In the genomic region with DNA sequence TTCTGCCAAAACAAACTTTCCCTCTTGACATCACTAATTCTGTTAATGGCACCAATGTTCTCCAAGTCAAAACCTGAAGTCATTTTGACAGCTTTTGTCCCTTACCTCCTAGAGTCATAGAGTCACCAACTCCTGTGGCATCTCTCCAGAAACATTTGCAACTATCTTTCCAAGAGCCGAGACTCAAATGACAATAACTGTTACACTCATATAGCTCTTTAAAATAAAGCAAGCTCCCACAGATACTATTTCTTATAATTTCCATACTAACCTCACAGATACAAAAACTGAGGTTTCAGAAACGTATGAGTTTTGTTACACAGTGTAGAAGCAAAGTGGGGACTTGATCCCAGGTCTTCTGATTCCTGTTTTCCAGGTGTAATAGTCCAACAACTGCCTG, we compare ENCODE assay signal across 23 cellular contexts. TPM values are rescaled to one million over a fixed set of nuclear protein-coding genes. Genes with fewer than 3 reads are reported as not detected.
DNase-seq lines count a peak whose midpoint lies in the region; ATAC-seq and TF ChIP-seq lines count a peak whose summit lies in the region.
"Had no signal": no experiment of that assay in that cellular context is flagged by ENCODE, and none has a peak within 500 bp of the region (broad histone marks: within the 10 kb centered on the region; RNA-seq: fewer than 3 reads in every experiment).

No MANE protein-coding gene starts in this region.

- no peaks in the 10 kb centered on the region for H4K20me1 ChIP-seq in neural progenitor cell (ENCODE audit: low read depth)

- H3K4me3 Mint-ChIP-seq in activated CD4-positive, alpha-beta T cell treated with anti-CD3 and anti-CD28 coated beads for 36 hours = peak overlapping the region; percentile 67
- peak overlapping the region; percentile 80 to 94 (median 82) for H3K4me3 Mint-ChIP-seq in CD4-positive, CD25-positive, alpha-beta regulatory T cell
- H3K4me3 Mint-ChIP-seq in T-helper 17 cell (peak overlapping the region; percentile 91), neural progenitor cell (no peak overlapping the region)
- H3K4me3 Mint-ChIP-seq: activated B cell treated with CpG ODN at 0.5 μM for 24 hours had no signal

- no peak overlapping the region for H3K9ac ChIP-seq in neural progenitor cell

- DNase-seq in activated CD4-positive, alpha-beta T cell treated with anti-CD3 and anti-CD28 coated beads for 36 hours = no peak
- no peak for DNase-seq in activated CD4-positive, alpha-beta T cell treated with anti-CD3 and anti-CD28 coated beads, Interleukin-2, amount 50 U/mL, for 1 hour
- no peak for DNase-seq in CD4-positive, CD25-positive, alpha-beta regulatory T cell
- DNase-seq in T-helper 17 cell = no peak
- DNase-seq in effector memory CD4-positive, alpha-beta T cell = no peak
- DNase-seq in COLO829 (ENCODE audit: low spot score) = no peak
- DNase-seq in neural progenitor cell (ENCODE audit: low spot score) = no peak
- no peak for DNase-seq in NCI-H2029 (lab: John Stamatoyannopoulos, UW)
- DNase-seq: activated B cell treated with CpG ODN at 0.5 μM for 24 hours; BE2C; body of pancreas; mammary epithelial cell; NCI-H1417; NCI-H510A; stimulated activated CD4-positive, alpha-beta T cell treated with anti-CD3 and anti-CD28 coated beads, Interleukin-4, amount 100 ng/mL, for 4 hours; T1000; transverse colon had no signal

- no peaks in the 10 kb centered on the region for H3K27me3 ChIP-seq in CD4-positive, CD25-positive, alpha-beta regulatory T cell (ENCODE audit: control insufficient read depth, insufficient read depth, low read length)
- no peaks in the 10 kb centered on the region for H3K27me3 ChIP-seq in effector memory CD4-positive, alpha-beta T cell (replicated peaks; ENCODE audit: control insufficient read depth, insufficient read depth, low read length, poor library complexity, severe bottlenecking)
- H3K27me3 ChIP-seq in neural progenitor cell = no peaks in the 10 kb centered on the region
- H3K27me3 ChIP-seq: body of pancreas, esophagus muscularis mucosa, gastroesophageal sphincter, transverse colon had no signal

- POLR2A ChIA-PET in activated CD4-positive, alpha-beta T cell treated with anti-CD3 and anti-CD28 coated beads for 36 hours (lab: Charles Lee) = interaction anchor here (0.6 to 1.8 kb wide), 2 partner anchors 11 to 47 kb away, joined by 3 to 12 read pairs; no protein-coding TSS in a partner anchor

- H3K9me3 ChIP-seq in CD4-positive, CD25-positive, alpha-beta regulatory T cell (ENCODE audit: control insufficient read depth in 2 of 2, low read length in 2 of 2) = no peaks in the 10 kb centered on the region
- H3K9me3 ChIP-seq in T-helper 17 cell (ENCODE audit: control insufficient read depth, low read length, poor library complexity, severe bottlenecking) = no peaks in the 10 kb centered on the region
- H3K9me3 ChIP-seq in effector memory CD4-positive, alpha-beta T cell (ENCODE audit: control insufficient read depth, low read length) = no peaks in the 10 kb centered on the region
- H3K9me3 ChIP-seq in neural progenitor cell (ENCODE audit: low read depth) = no peaks in the 10 kb centered on the region
- H3K9me3 ChIP-seq: BE2C, body of pancreas, esophagus muscularis mucosa, gastroesophageal sphincter, transverse colon had no signal

- ATAC-seq in activated CD4-positive, alpha-beta T cell treated with anti-CD3 and anti-CD28 coated beads for 36 hours = peak; percentile 40
- ATAC-seq in CD4-positive, CD25-positive, alpha-beta regulatory T cell (ENCODE audit: low read depth in 2 of 2) = no peak
- no peak for ATAC-seq in T-helper 17 cell
- ATAC-seq: body of pancreas, gastroesophageal sphincter had no signal

- no peaks in the 10 kb centered on the region for H3K79me2 ChIP-seq in neural progenitor cell (ENCODE audit: low read depth)

- intact Hi-C loops in activated CD4-positive, alpha-beta T cell treated with anti-CD3 and anti-CD28 coated beads for 36 hours (cut with DNase I, micrococcal nuclease) = loop anchor here (2.0 kb wide), 2 partner anchors 17 to 35 kb away; partner anchors contain the start of gene GPRIN3 (in 1 of the 2)

- no peaks in the 10 kb centered on the region for H3F3A ChIP-seq in neural progenitor cell (ENCODE audit: low read depth)

- H3K4me1 ChIP-seq in CD4-positive, CD25-positive, alpha-beta regulatory T cell (ENCODE audit: control insufficient read depth, insufficient read depth, low read length, poor library complexity, severe bottlenecking) = peaks cover 93% of the 10 kb centered on the region
- peaks cover 64% of the 10 kb centered on the region for H3K4me1 ChIP-seq in effector memory CD4-positive, alpha-beta T cell (ENCODE audit: control insufficient read depth, insufficient read depth, low read length, poor library complexity, severe bottlenecking)
- H3K4me1 ChIP-seq in neural progenitor cell = no peaks in the 10 kb centered on the region
- H3K4me1 ChIP-seq: BE2C, gastroesophageal sphincter had no signal

- peaks cover 2% of the 10 kb centered on the region for H3K9me3 Mint-ChIP-seq in activated CD4-positive, alpha-beta T cell treated with anti-CD3 and anti-CD28 coated beads for 36 hours (ENCODE audit: low read depth)
- peaks cover 0 to 2% (median 0%) of the 10 kb centered on the region in 7 donors for H3K9me3 Mint-ChIP-seq in CD4-positive, CD25-positive, alpha-beta regulatory T cell
- H3K9me3 Mint-ChIP-seq in neural progenitor cell = no peaks in the 10 kb centered on the region

- peak overlapping the region; percentile 96 for H3K4me3 ChIP-seq in CD4-positive, CD25-positive, alpha-beta regulatory T cell (ENCODE audit: low read depth, low read length)
- peak overlapping the region; percentile 30 for H3K4me3 ChIP-seq in effector memory CD4-positive, alpha-beta T cell (ENCODE audit: insufficient read depth, low read depth, low read length, poor library complexity, severe bottlenecking)
- H3K4me3 ChIP-seq in neural progenitor cell = no peak overlapping the region
- H3K4me3 ChIP-seq: body of pancreas, esophagus muscularis mucosa, gastroesophageal sphincter, SK-N-MC, transverse colon had no signal

- H3K27ac Mint-ChIP-seq in activated CD4-positive, alpha-beta T cell treated with anti-CD3 and anti-CD28 coated beads for 36 hours = peak overlapping the region; percentile 94
- peak overlapping the region; percentile 92 to 96 (median 94) for H3K27ac Mint-ChIP-seq in CD4-positive, CD25-positive, alpha-beta regulatory T cell
- H3K27ac Mint-ChIP-seq in T-helper 17 cell = no peak overlapping the region
- H3K27ac Mint-ChIP-seq in neural progenitor cell = no peak overlapping the region
- H3K27ac Mint-ChIP-seq: activated B cell treated with CpG ODN at 0.5 μM for 24 hours had no signal

- no peak overlapping the region for H3K4me2 ChIP-seq in neural progenitor cell

- H3K4me1 Mint-ChIP-seq in activated CD4-positive, alpha-beta T cell treated with anti-CD3 and anti-CD28 coated beads for 36 hours = peaks cover 95% of the 10 kb centered on the region
- H3K4me1 Mint-ChIP-seq in CD4-positive, CD25-positive, alpha-beta regulatory T cell = peaks cover 37 to 96% (median 86%) of the 10 kb centered on the region in 4 donors
- peaks cover 81% of the 10 kb centered on the region for H3K4me1 Mint-ChIP-seq in T-helper 17 cell
- H3K4me1 Mint-ChIP-seq in neural progenitor cell = no peaks in the 10 kb centered on the region

- CTCF ChIA-PET in activated CD4-positive, alpha-beta T cell treated with anti-CD3 and anti-CD28 coated beads for 36 hours (lab: Charles Lee) = interaction anchor here (0.7 to 2.8 kb wide), 8 partner anchors 9 to 37 kb away, joined by 3 to 9 read pairs (median 4); no protein-coding TSS in a partner anchor

- no peaks in the 10 kb centered on the region for H3K36me3 ChIP-seq in CD4-positive, CD25-positive, alpha-beta regulatory T cell (ENCODE audit: control insufficient read depth, insufficient read depth, low read length)
- no peaks in the 10 kb centered on the region for H3K36me3 ChIP-seq in effector memory CD4-positive, alpha-beta T cell (ENCODE audit: control insufficient read depth, insufficient read depth, low read length)
- H3K36me3 ChIP-seq in neural progenitor cell = no peaks in the 10 kb centered on the region
- H3K36me3 ChIP-seq: BE2C, esophagus muscularis mucosa, gastroesophageal sphincter, transverse colon had no signal

- no peak overlapping the region for H2AFZ ChIP-seq in neural progenitor cell (replicated peaks)

- no peak for TF ChIP-seq CTCF in neural progenitor cell (IDR thresholded peaks at IDR 0.05)

- H3K27me3 Mint-ChIP-seq in activated CD4-positive, alpha-beta T cell treated with anti-CD3 and anti-CD28 coated beads for 36 hours = no peaks in the 10 kb centered on the region
- no peaks in the 10 kb centered on the region for H3K27me3 Mint-ChIP-seq in CD4-positive, CD25-positive, alpha-beta regulatory T cell
- no peaks in the 10 kb centered on the region for H3K27me3 Mint-ChIP-seq in T-helper 17 cell
- no peaks in the 10 kb centered on the region for H3K27me3 Mint-ChIP-seq in neural progenitor cell (ENCODE audit: insufficient read depth, low read depth)

- peak overlapping the region; percentile 94 for H3K27ac ChIP-seq in CD4-positive, CD25-positive, alpha-beta regulatory T cell (ENCODE audit: insufficient read depth, low read length, poor library complexity, severe bottlenecking)
- peak overlapping the region; percentile 64 for H3K27ac ChIP-seq in effector memory CD4-positive, alpha-beta T cell (ENCODE audit: insufficient read depth, low read length, poor library complexity, severe bottlenecking)
- H3K27ac ChIP-seq in neural progenitor cell = no peak overlapping the region
- H3K27ac ChIP-seq: body of pancreas, esophagus muscularis mucosa, gastroesophageal sphincter, SK-N-MC had no signal

- peaks cover 9% of the 10 kb centered on the region for H3K36me3 Mint-ChIP-seq in activated CD4-positive, alpha-beta T cell treated with anti-CD3 and anti-CD28 coated beads for 36 hours (ENCODE audit: low read depth)
- peaks cover 5% of the 10 kb centered on the region for H3K36me3 Mint-ChIP-seq in CD4-positive, CD25-positive, alpha-beta regulatory T cell
- H3K36me3 Mint-ChIP-seq in T-helper 17 cell (ENCODE audit: low read depth) = peaks cover 2% of the 10 kb centered on the region
- H3K36me3 Mint-ChIP-seq in neural progenitor cell = no peaks in the 10 kb centered on the region

RNA-seq across cellular contexts. Expression of gene GPRIN3, which starts 18.3 kb away (rescaled TPM):
- total RNA-seq in activated CD4-positive, alpha-beta T cell treated with anti-CD3 and anti-CD28 coated beads for 36 hours = 10 to 100 TPM; 10.5 to 12.2 TPM
- 78.9 TPM for total RNA-seq in CD4-positive, CD25-positive, alpha-beta regulatory T cell
- 10 to 100 TPM; 11.7 to 13.4 (median 12.6) TPM for polyA plus RNA-seq in CD4-positive, CD25-positive, alpha-beta regulatory T cell
- total RNA-seq in T-helper 17 cell (10 to 100 TPM; 88.5 to 89.7 TPM), neural progenitor cell (ENCODE audit: low replicate concordance) (0.15 TPM in 2 replicates)
- total RNA-seq: Daoy, MCF 10A, RPMI7951 had no signal
- polyA plus RNA-seq: mammary epithelial cell had no signal

Comparison
In these comparisons a context has a peak if more than half of its experiments do, and no peak if none do; other contexts are left out.
1. H3K27ac Mint-ChIP-seq: peak in activated CD4-positive, alpha-beta T cell treated with anti-CD3 and anti-CD28 coated beads for 36 hours (single experiment) and CD4-positive, CD25-positive, alpha-beta regulatory T cell (3 of 3); none in T-helper 17 cell (single experiment) and neural progenitor cell (single experiment).